In the genomic region with DNA sequence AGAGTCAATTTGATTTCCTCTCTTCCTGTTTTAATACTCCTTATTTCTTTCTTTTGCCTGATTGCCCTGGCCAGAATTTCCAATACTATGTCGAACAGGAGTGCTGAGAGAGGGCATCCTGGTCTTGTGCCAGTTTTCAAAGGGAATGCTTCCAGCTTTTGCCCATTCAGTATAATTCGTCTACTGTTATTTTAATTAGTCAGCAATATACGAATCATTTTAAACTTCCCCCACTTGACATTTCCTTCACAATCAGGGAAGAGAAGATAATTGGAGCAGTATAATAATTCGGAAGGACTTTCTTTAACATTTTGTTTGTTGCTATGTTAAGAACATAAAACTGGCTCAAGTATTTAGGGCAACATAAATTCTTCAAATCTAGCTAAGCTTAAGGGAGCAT, we compare ENCODE assay signal across 17 cellular contexts.
DNase-seq lines count a peak whose midpoint lies in the region; ATAC-seq, FAIRE-seq and TF ChIP-seq lines count a peak whose summit lies in the region.
"Had no signal": no experiment of that assay in that cellular context is flagged by ENCODE, and none has a peak within 500 bp of the region (broad histone marks: within the 10 kb centered on the region; RNA-seq: fewer than 3 reads in every experiment).

No MANE protein-coding gene starts in this region.

- in situ Hi-C loops in HepG2 (cut with HindIII; ENCODE audit: extremely low pct_ligation_motif_present, low pct_unique_long_range_greater_than_20kb) = no loop called here

- H3K4me3 ChIP-seq in HepG2 (replicated peaks in 1 of 3; ENCODE audit: insufficient read depth in 1 of 3, low read depth in 2 of 3, low read length in 3 of 3) = no peak overlapping the region
- no peak overlapping the region for H3K4me3 ChIP-seq in right lobe of liver
- H3K4me3 ChIP-seq: GM23338 had no signal

- TF ChIP-seq EP300 in HepG2 (IDR thresholded peaks at IDR 0.05; ENCODE audit: low read depth in 2 of 2, low read length in 2 of 2) = no peak
- TF ChIP-seq EP300 in HepG2 (CRISPR knock-in tag; IDR thresholded peaks at IDR 0.05; ENCODE audit: borderline replicate concordance) = no peak

- POLR2A ChIA-PET in HepG2 (lab: Yijun Ruan, JAX) = no interaction called here

- no peaks in the 10 kb centered on the region for H3K79me2 ChIP-seq in HepG2 (ENCODE audit: insufficient read depth, low read length)

- H3K27me3 ChIP-seq in HepG2 (ENCODE audit: control insufficient read depth in 1 of 2, insufficient read depth in 2 of 2, low read length in 2 of 2) (no peaks in the 10 kb centered on the region), right lobe of liver (no peaks in the 10 kb centered on the region)

- intact Hi-C loops in HepG2 (cut with micrococcal nuclease; ENCODE audit: unreplicated experiment) (no loop called here), right lobe of liver (cut with DNase I) (no loop called here)

- H3K27ac ChIP-seq in HepG2 (ENCODE audit: extremely low read length, insufficient read depth, low read length) (no peak overlapping the region), right lobe of liver (no peak overlapping the region)

- FAIRE-seq in HepG2 (lab: Jason Lieb, UNC) = no peak
- FAIRE-seq: D721Med, HTR-8/SVneo had no signal

- H3K9ac ChIP-seq in HepG2 (ENCODE audit: insufficient read depth, low read depth, low read length) = no peak overlapping the region

- no peak overlapping the region for H3K4me2 ChIP-seq in HepG2 (ENCODE audit: low read depth, low read length)
- H3K4me2 ChIP-seq: GM23338 had no signal

- ATAC-seq in HepG2 = no peak
- no peak for ATAC-seq in right lobe of liver
- ATAC-seq in GM18868 (IDR thresholded peaks at IDR 0.05; ENCODE audit: unreplicated experiment) = no peak
- no peak for ATAC-seq in HG02571 (IDR thresholded peaks at IDR 0.05; ENCODE audit: unreplicated experiment)
- ATAC-seq: GM23338 had no signal

- H3K4me1 ChIP-seq in HepG2 (ENCODE audit: insufficient read depth, low read length) = no peaks in the 10 kb centered on the region
- no peaks in the 10 kb centered on the region for H3K4me1 ChIP-seq in right lobe of liver

- TF ChIP-seq RAD21 in HepG2 (CRISPR knock-in tag; IDR thresholded peaks at IDR 0.05) = no peak

- no peak overlapping the region for H2AFZ ChIP-seq in HepG2 (ENCODE audit: low read length)
- H2AFZ ChIP-seq: GM23338 had no signal

- H3K36me3 ChIP-seq in HepG2 (replicated peaks in 1 of 2; ENCODE audit: control insufficient read depth in 1 of 2, insufficient read depth in 2 of 2, low read length in 2 of 2) = no peaks in the 10 kb centered on the region
- no peaks in the 10 kb centered on the region for H3K36me3 ChIP-seq in right lobe of liver

- no TSS peak for BruUV-seq in HepG2 (replicated peaks; lab: Mats Ljungman, UMichigan)

- CTCF ChIA-PET in HepG2 (lab: Yijun Ruan, JAX; ENCODE audit: low intra/inter-chr PET ratio, low total read pairs) = no interaction called here

- under 1% methylated on average over 4 of the region's 4 CpGs for WGBS in HepG2 (ENCODE audit: low lambda C conversion rate)
- 37% methylated on average over 4 of the region's 4 CpGs for WGBS in right lobe of liver (ENCODE audit: insufficient coverage, low coverage, low lambda C conversion rate, missing lambda C conversion rate)

- TF ChIP-seq CTCF in HepG2 (CRISPR knock-in tag; IDR thresholded peaks at IDR 0.05) (no peak), right lobe of liver (IDR thresholded peaks at IDR 0.05) (no peak)

- TF ChIP-seq POLR2A in HepG2 (IDR thresholded peaks at IDR 0.05; ENCODE audit: insufficient read depth in 1 of 2, low read depth in 2 of 2, low read length in 2 of 2) (no peak), right lobe of liver (IDR thresholded peaks at IDR 0.05) (no peak)

- peaks cover 27% of the 10 kb centered on the region for H3K9me3 ChIP-seq in HepG2 (ENCODE audit: low read length)
- H3K9me3 ChIP-seq in right lobe of liver = no peaks in the 10 kb centered on the region

- no peaks in the 10 kb centered on the region for H4K20me1 ChIP-seq in HepG2 (ENCODE audit: insufficient read depth, low read length)

- DNase-seq in HepG2 (ENCODE audit: low spot score) (no peak), right lobe of liver (no peak), M059J (ENCODE audit: low read depth) (peak; percentile 38), dermis blood vessel endothelial cell (peak; percentile 22), ureter (ENCODE audit: low spot score) (no peak)
- DNase-seq: 8988T; C1 segment of cervical spinal cord; CD4-positive, alpha-beta T cell; DND-41; GF-D8; H9; KBM-7 had no signal

TF ChIP-seq in HepG2, 621 proteins besides CTCF, POLR2A, EP300 and RAD21:
- TF ChIP-seq ZFP1 (CRISPR knock-in tag; IDR thresholded peaks at IDR 0.05) = no peak
- TF ChIP-seq NAIF1 (CRISPR knock-in tag; IDR thresholded peaks at IDR 0.05; ENCODE audit: borderline replicate concordance) = no peak
- TF ChIP-seq NPAS2 (CRISPR knock-in tag; IDR thresholded peaks at IDR 0.05; ENCODE audit: borderline replicate concordance) = no peak
- peak; percentile 85 for TF ChIP-seq MAFF (IDR thresholded peaks at IDR 0.05; ENCODE audit: low read depth, low read length)
- TF ChIP-seq ZNF724P (CRISPR knock-in tag; IDR thresholded peaks at IDR 0.05; ENCODE audit: borderline replicate concordance) = no peak
- TF ChIP-seq ZNF589 (CRISPR knock-in tag; conservative IDR thresholded peaks at IDR 0.05) = no peak
- peak; percentile 77 to 86 for TF ChIP-seq MAFK (conservative IDR thresholded peaks at IDR 0.05 in 1 of 2, IDR thresholded peaks at IDR 0.05 in 1 of 2; ENCODE audit: low read length in 2 of 2)
- TF ChIP-seq BRCA1 (CRISPR knock-in tag; IDR thresholded peaks at IDR 0.05) = no peak
- no peak for TF ChIP-seq SOX13 (IDR thresholded peaks at IDR 0.05)
- no peak for TF ChIP-seq SOX13 (CRISPR knock-in tag; conservative IDR thresholded peaks at IDR 0.05 in 1 of 2, IDR thresholded peaks at IDR 0.05 in 1 of 2)
- no peak for TF ChIP-seq ZNF883 (CRISPR knock-in tag; IDR thresholded peaks at IDR 0.05; ENCODE audit: not compliant biosample characterization)
- no peak for TF ChIP-seq ZNF263 (CRISPR knock-in tag; IDR thresholded peaks at IDR 0.05)
- no peak for TF ChIP-seq KDM3A (CRISPR knock-in tag; IDR thresholded peaks at IDR 0.05; ENCODE audit: low read depth)
- TF ChIP-seq ZC3H4 (CRISPR knock-in tag; IDR thresholded peaks at IDR 0.05; ENCODE audit: borderline replicate concordance) = no peak
TF ChIP-seq in HepG2: peak in this region for 2.

Comparison
In these comparisons a context has a peak if more than half of its experiments do, and no peak if none do; other contexts are left out.
1. DNase-seq: peak in M059J (single experiment) and dermis blood vessel endothelial cell (single experiment); none in HepG2 (single experiment), right lobe of liver (0 of 3) and ureter (single experiment).